20 cellular contexts compared by ENCODE assay signal in the genomic region with DNA sequence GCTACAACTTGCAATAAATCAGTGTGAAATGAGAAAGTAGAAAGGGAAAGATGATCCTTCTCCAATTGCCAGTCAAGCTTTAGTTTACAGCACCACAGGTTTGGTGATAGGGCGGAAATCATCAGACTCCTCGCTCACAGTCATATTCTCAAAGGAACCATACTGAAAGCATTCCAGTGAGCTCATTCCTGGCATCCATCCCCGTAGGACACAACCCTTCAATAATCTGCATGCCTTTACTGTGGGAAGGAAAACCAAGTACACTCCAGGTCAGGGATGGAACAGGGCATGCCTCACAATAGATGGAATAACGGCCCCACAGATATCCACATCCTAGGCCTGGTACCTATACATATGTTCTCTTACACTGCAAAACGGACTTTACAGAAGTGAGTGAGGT.
DNase-seq lines count a peak whose midpoint lies in the region; ATAC-seq, FAIRE-seq and TF ChIP-seq lines count a peak whose summit lies in the region.
"Had no signal": no experiment of that assay in that cellular context is flagged by ENCODE, and none has a peak within 500 bp of the region (broad histone marks: within the 10 kb centered on the region; RNA-seq: fewer than 3 reads in every experiment).

No MANE protein-coding gene starts in this region.

- no peaks in the 10 kb centered on the region for H3K4me1 Mint-ChIP-seq in activated CD4-positive, alpha-beta memory T cell treated with anti-CD3 and anti-CD28 coated beads for 36 hours (ENCODE audit: low read depth)

- H3K36me3 Mint-ChIP-seq in activated CD4-positive, alpha-beta memory T cell treated with anti-CD3 and anti-CD28 coated beads for 36 hours, result no peaks in the 10 kb centered on the region

- H3K27me3 ChIP-seq in GM12878 (replicated peaks in 1 of 2; ENCODE audit: control insufficient read depth in 2 of 2, insufficient read depth in 2 of 2, low read length in 1 of 2), result no peaks in the 10 kb centered on the region; a peak in 1 of 4 replicates
- H3K27me3 ChIP-seq: BLaER1 treated with 17β-estradiol and CSF1 and Interleukin-3, amounts not matched to agents 10 nM and 100 nM; sigmoid colon had no signal

- no peak for TF ChIP-seq POLR2A in GM12878 (IDR thresholded peaks at IDR 0.05; ENCODE audit: low read depth, low read length)

- WGBS in GM12878 (ENCODE audit: insufficient coverage, insufficient replicate concordance, low lambda C conversion rate, missing lambda C conversion rate), result 53% methylated on average over 5 of the region's 5 CpGs

- no peak overlapping the region for H3K9ac ChIP-seq in GM12878 (ENCODE audit: control insufficient read depth, insufficient read depth, low read length)
- H3K9ac ChIP-seq: BLaER1 treated with 17β-estradiol and CSF1 and Interleukin-3, amounts not matched to agents 10 nM and 100 nM had no signal

- no peak for TF ChIP-seq EP300 in GM12878 (IDR thresholded peaks at IDR 0.05; ENCODE audit: borderline replicate concordance in 1 of 2, control insufficient read depth in 1 of 2, low read depth in 2 of 2, low read length in 2 of 2)

- no peak overlapping the region for H3K4me3 ChIP-seq in GM12878
- H3K4me3 ChIP-seq: BLaER1 treated with 17β-estradiol and CSF1 and Interleukin-3, amounts not matched to agents 10 nM and 100 nM; mucosa of descending colon; sigmoid colon; SK-N-MC had no signal

- no peak overlapping the region for H3K4me3 Mint-ChIP-seq in activated CD4-positive, alpha-beta memory T cell treated with anti-CD3 and anti-CD28 coated beads for 36 hours

- H3K27ac ChIP-seq in GM12878 (ENCODE audit: control insufficient read depth, insufficient read depth), result no peak overlapping the region
- H3K27ac ChIP-seq: BLaER1 treated with 17β-estradiol and CSF1 and Interleukin-3, amounts not matched to agents 10 nM and 100 nM; neutrophil; sigmoid colon; SK-N-MC had no signal

- CTCF ChIA-PET in GM12878 (lab: Yijun Ruan, JAX), result interaction anchor here (0.5 to 0.9 kb wide), 2 partner anchors 16 to 108 kb away, joined by 4 to 5 read pairs; no protein-coding TSS in a partner anchor
- CTCF ChIA-PET in activated CD4-positive, alpha-beta memory T cell treated with anti-CD3 and anti-CD28 coated beads for 36 hours (lab: Charles Lee), result no interaction called here

- FAIRE-seq in GM12878 (lab: Jason Lieb, UNC), result peak; percentile 78
- FAIRE-seq: endometrium, frontal cortex had no signal

- RAD21 ChIA-PET in GM12878 (lab: Charles Lee; ENCODE audit: unreplicated experiment), result no interaction called here

- peak; percentile 16 for ATAC-seq in GM19452 (IDR thresholded peaks at IDR 0.05; ENCODE audit: unreplicated experiment)
- ATAC-seq in GM12878, result no peak; the same call in 2 of the 3 replicates
- no peak for ATAC-seq in HG03280 (IDR thresholded peaks at IDR 0.05; ENCODE audit: unreplicated experiment)
- ATAC-seq: mucosa of descending colon had no signal

- no peaks in the 10 kb centered on the region for H3K79me2 ChIP-seq in GM12878 (ENCODE audit: control insufficient read depth, insufficient read depth, low read length)

- BruUV-seq in GM12878 (replicated peaks; lab: Mats Ljungman, UMichigan), result no TSS peak

- POLR2A ChIA-PET in GM12878 (lab: Charles Lee), result interaction anchor here (0.5 kb wide), 1 partner anchor 331 kb away, joined by 5 read pairs; no protein-coding TSS in a partner anchor
- POLR2A ChIA-PET in activated CD4-positive, alpha-beta memory T cell treated with anti-CD3 and anti-CD28 coated beads for 36 hours (lab: Charles Lee), result no interaction called here

- TF ChIP-seq RAD21 in GM12878 (IDR thresholded peaks at IDR 0.05; ENCODE audit: insufficient read depth, low read depth, low read length), result no peak

- no peak overlapping the region for H3K27ac Mint-ChIP-seq in activated CD4-positive, alpha-beta memory T cell treated with anti-CD3 and anti-CD28 coated beads for 36 hours

- no peak overlapping the region for H3K4me2 ChIP-seq in GM12878 (ENCODE audit: control insufficient read depth, insufficient read depth)
- H3K4me2 ChIP-seq: BLaER1 treated with 17β-estradiol and CSF1 and Interleukin-3, amounts not matched to agents 10 nM and 100 nM had no signal

- H3K4me1 ChIP-seq in GM12878 (ENCODE audit: control insufficient read depth, insufficient read depth, low read length), result no peaks in the 10 kb centered on the region; the same call in 1 of the 2 replicates

- intact Hi-C loops in GM12878 (cut with micrococcal nuclease; ENCODE audit: unreplicated experiment), result no loop called here
- intact Hi-C loops in activated CD4-positive, alpha-beta memory T cell treated with anti-CD3 and anti-CD28 coated beads for 36 hours (cut with micrococcal nuclease), result no loop called here

- H2AFZ ChIP-seq in GM12878 (ENCODE audit: control insufficient read depth, low read depth, low read length), result no peak overlapping the region

- TF ChIP-seq CTCF in GM12878 (IDR thresholded peaks at IDR 0.05 in 2 of 3, conservative IDR thresholded peaks at IDR 0.05 in 1 of 3; ENCODE audit: control insufficient read depth in 2 of 3, extremely low read depth in 1 of 3, insufficient read depth in 1 of 3, low read depth in 3 of 3, low read length in 3 of 3), result no peak

- in situ Hi-C loops in GM12878 (cut with MboI), result no loop called here

- peaks cover 2% of the 10 kb centered on the region for H3K27me3 Mint-ChIP-seq in activated CD4-positive, alpha-beta memory T cell treated with anti-CD3 and anti-CD28 coated beads for 36 hours

- no peaks in the 10 kb centered on the region; the same call in 1 of the 2 replicates for H4K20me1 ChIP-seq in GM12878 (ENCODE audit: control insufficient read depth, insufficient read depth)
- H4K20me1 ChIP-seq: BLaER1 treated with 17β-estradiol and CSF1 and Interleukin-3, amounts not matched to agents 10 nM and 100 nM had no signal

- H3K9me3 Mint-ChIP-seq in activated CD4-positive, alpha-beta memory T cell treated with anti-CD3 and anti-CD28 coated beads for 36 hours, result no peaks in the 10 kb centered on the region
- H3K9me3 Mint-ChIP-seq: activated T-helper 2 cell treated with anti-CD3 and anti-CD28 coated beads, Interferon-gamma antibody, Interleukin-2, Interleukin-4, amounts not matched to agents 10 μg/mL and 5 μg/mL and 100 μg/mL, durations not matched to agents 14 hours and 24 hours and 36 hours had no signal

- DNase-seq in GM12878 (ENCODE audit: low read depth, low spot score) (no peak), iris pigment epithelial cell (ENCODE audit: low read depth) (peak; percentile 31), stromal cell of bone marrow (ENCODE audit: low read depth) (peak; percentile 57)
- DNase-seq in stimulated activated CD8-positive, alpha-beta memory T cell treated with anti-CD3 and anti-CD28 coated beads, Interleukin-4, amount 100 ng/mL, for 48 hours, result no peak
- DNase-seq in activated CD4-positive, alpha-beta memory T cell treated with anti-CD3 and anti-CD28 coated beads for 36 hours, result no peak
- DNase-seq: activated CD4-positive, CD25-positive, alpha-beta regulatory T cell treated with anti-CD3 and anti-CD28 coated beads, Interleukin-2, amount 50 U/mL, for 72 hours; GF-D8; mucosa of descending colon; NCI-H1417 treated with DMSO at 0.1 percent for 48 hours; sigmoid colon; stimulated activated CD4-positive, alpha-beta T cell treated with anti-CD3 and anti-CD28 coated beads, Interleukin-4, amount 100 ng/mL, for 1 hour; T1000 had no signal

- H3K36me3 ChIP-seq in GM12878 (ENCODE audit: control insufficient read depth in 2 of 2, insufficient read depth in 2 of 2, low read length in 1 of 2), result no peaks in the 10 kb centered on the region
- H3K36me3 ChIP-seq: BLaER1 treated with 17β-estradiol and CSF1 and Interleukin-3, amounts not matched to agents 10 nM and 100 nM; neutrophil; sigmoid colon had no signal

- no peaks in the 10 kb centered on the region for H3K9me3 ChIP-seq in GM12878 (replicated peaks; ENCODE audit: control insufficient read depth, insufficient read depth, low read length)
- H3K9me3 ChIP-seq: BLaER1 treated with 17β-estradiol and CSF1 and Interleukin-3, amounts not matched to agents 10 nM and 100 nM; mucosa of descending colon; neutrophil; sigmoid colon had no signal

- SMC1A ChIA-PET in GM12878 (lab: Charles Lee; ENCODE audit: uncharacterized antibody, unreplicated experiment), result interaction anchor here (0.6 to 1.5 kb wide), 2 partner anchors 21 to 90 kb away, joined by 3 read pairs; no protein-coding TSS in a partner anchor

TF ChIP-seq in GM12878, 131 proteins besides CTCF, POLR2A, EP300 and RAD21 (continues in another document):
- TF ChIP-seq PAX8 (IDR thresholded peaks at IDR 0.05), result no peak
- TF ChIP-seq, protein P1, sequence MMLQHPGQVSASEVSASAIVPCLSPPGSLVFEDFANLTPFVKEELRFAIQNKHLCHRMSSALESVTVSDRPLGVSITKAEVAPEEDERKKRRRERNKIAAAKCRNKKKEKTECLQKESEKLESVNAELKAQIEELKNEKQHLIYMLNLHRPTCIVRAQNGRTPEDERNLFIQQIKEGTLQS (IDR thresholded peaks at IDR 0.05; ENCODE audit: borderline replicate concordance, extremely low read depth, low read depth, low read length), result no peak
- TF ChIP-seq, protein P2, sequence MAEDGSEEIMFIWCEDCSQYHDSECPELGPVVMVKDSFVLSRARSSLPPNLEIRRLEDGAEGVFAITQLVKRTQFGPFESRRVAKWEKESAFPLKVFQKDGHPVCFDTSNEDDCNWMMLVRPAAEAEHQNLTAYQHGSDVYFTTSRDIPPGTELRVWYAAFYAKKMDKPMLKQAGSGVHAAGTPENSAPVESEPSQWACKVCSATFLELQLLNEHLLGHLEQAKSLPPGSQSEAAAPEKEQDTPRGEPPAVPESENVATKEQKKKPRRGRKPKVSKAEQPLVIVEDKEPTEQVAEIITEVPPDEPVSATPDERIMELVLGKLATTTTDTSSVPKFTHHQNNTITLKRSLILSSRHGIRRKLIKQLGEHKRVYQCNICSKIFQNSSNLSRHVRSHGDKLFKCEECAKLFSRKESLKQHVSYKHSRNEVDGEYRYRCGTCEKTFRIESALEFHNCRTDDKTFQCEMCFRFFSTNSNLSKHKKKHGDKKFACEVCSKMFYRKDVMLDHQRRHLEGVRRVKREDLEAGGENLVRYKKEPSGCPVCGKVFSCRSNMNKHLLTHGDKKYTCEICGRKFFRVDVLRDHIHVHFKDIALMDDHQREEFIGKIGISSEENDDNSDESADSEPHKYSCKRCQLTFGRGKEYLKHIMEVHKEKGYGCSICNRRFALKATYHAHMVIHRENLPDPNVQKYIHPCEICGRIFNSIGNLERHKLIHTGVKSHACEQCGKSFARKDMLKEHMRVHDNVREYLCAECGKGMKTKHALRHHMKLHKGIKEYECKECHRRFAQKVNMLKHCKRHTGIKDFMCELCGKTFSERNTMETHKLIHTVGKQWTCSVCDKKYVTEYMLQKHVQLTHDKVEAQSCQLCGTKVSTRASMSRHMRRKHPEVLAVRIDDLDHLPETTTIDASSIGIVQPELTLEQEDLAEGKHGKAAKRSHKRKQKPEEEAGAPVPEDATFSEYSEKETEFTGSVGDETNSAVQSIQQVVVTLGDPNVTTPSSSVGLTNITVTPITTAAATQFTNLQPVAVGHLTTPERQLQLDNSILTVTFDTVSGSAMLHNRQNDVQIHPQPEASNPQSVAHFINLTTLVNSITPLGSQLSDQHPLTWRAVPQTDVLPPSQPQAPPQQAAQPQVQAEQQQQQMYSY (CRISPR knock-in tag; IDR thresholded peaks at IDR 0.05), result no peak

Comparison
In these comparisons a context has a peak if more than half of its experiments do, and no peak if none do; other contexts are left out.
1. DNase-seq: peak in iris pigment epithelial cell (single experiment) and stromal cell of bone marrow (single experiment); none in GM12878 (single experiment), stimulated activated CD8-positive, alpha-beta memory T cell treated with anti-CD3 and anti-CD28 coated beads, Interleukin-4, amount 100 ng/mL, for 48 hours (single experiment) and activated CD4-positive, alpha-beta memory T cell treated with anti-CD3 and anti-CD28 coated beads for 36 hours (single experiment).